Comparison of ENCODE assay signal across 9 cellular contexts in genomic region chr17:82298538-82299421, GRCh38. TPM values are rescaled to one million over a fixed set of nuclear protein-coding genes. Genes with fewer than 3 reads are reported as not detected.
DNase-seq lines count a peak whose midpoint lies in the region; TF ChIP-seq lines count a peak whose summit lies in the region.
"Had no signal": no experiment of that assay in that cellular context is flagged by ENCODE, and none has a peak within 500 bp of the region (broad histone marks: within the 10 kb centered on the region; RNA-seq: fewer than 3 reads in every experiment).

No MANE protein-coding gene starts in this region.

- peak overlapping the region; percentile 88 for H3K27ac ChIP-seq in vagina

- intact Hi-C loops in vagina (cut with DNase I), result no loop called here

- H3K9ac ChIP-seq in mucosa of stomach (ENCODE audit: low read length), result peak overlapping the region; percentile 78

- no peak for TF ChIP-seq POLR2A in vagina (IDR thresholded peaks at IDR 0.05)

- H3K9me3 ChIP-seq in mucosa of stomach (ENCODE audit: control insufficient read depth, low read length) (no peaks in the 10 kb centered on the region), vagina (no peaks in the 10 kb centered on the region)

- no peaks in the 10 kb centered on the region for H3K27me3 ChIP-seq in mucosa of stomach (ENCODE audit: control insufficient read depth, insufficient read depth, low read length)
- H3K27me3 ChIP-seq in vagina, result no peaks in the 10 kb centered on the region

- H3K4me1 ChIP-seq in mucosa of stomach (ENCODE audit: control insufficient read depth, insufficient read depth, low read length) (peaks cover 52% of the 10 kb centered on the region), vagina (peaks cover 55% of the 10 kb centered on the region)

- peak; percentile 32 for DNase-seq in stimulated activated CD4-positive, alpha-beta T cell treated with anti-CD3 and anti-CD28 coated beads, Interleukin-1b, Interleukin-23, amount 100 ng/mL, for 48 hours
- DNase-seq in stimulated activated CD4-positive, alpha-beta T cell treated with anti-CD3 and anti-CD28 coated beads, Interleukin-2, amount 100 ng/mL, for 24 hours, result no peak
- no peak for DNase-seq in astrocyte of the cerebellum (ENCODE audit: low read depth)
- DNase-seq in vagina (ENCODE audit: extremely low spot score in 2 of 2), result no peak
- no peak for DNase-seq in inferior parietal cortex (ENCODE audit: extremely low spot score)
- DNase-seq in effector CD8-positive, alpha-beta T cell (lab: John Stamatoyannopoulos, UW), result no peak
- DNase-seq in 8988T, result no peak

- in situ Hi-C loops in astrocyte of the cerebellum (cut with HindIII; ENCODE audit: low sequenced_read_pairs), result no loop called here

- peak overlapping the region; percentile 34 for H3K4me3 ChIP-seq in astrocyte of the cerebellum (ENCODE audit: low read depth, low read length)
- peak overlapping the region; percentile 17 for H3K4me3 ChIP-seq in mucosa of stomach (ENCODE audit: low read length)
- peak overlapping the region; percentile 51 to 68 for H3K4me3 ChIP-seq in vagina

- H3K36me3 ChIP-seq in mucosa of stomach (ENCODE audit: control insufficient read depth, insufficient read depth, low read length) (no peaks in the 10 kb centered on the region), vagina (no peaks in the 10 kb centered on the region)

- no peak for TF ChIP-seq CTCF in astrocyte of the cerebellum (IDR thresholded peaks at IDR 0.05; ENCODE audit: low read depth, low read length, missing control alignments)
- no peak for TF ChIP-seq CTCF in vagina (IDR thresholded peaks at IDR 0.05)

RNA-seq across cellular contexts. Expression of gene CD7, which starts 18.6 kb away (rescaled TPM):
- 5.2 TPM for total RNA-seq in vagina
- total RNA-seq: RPMI7951 had no signal

RNA-seq across cellular contexts. Expression of gene CSNK1D, which starts 25.3 kb away (rescaled TPM):
- 67.8 TPM for total RNA-seq in vagina

RNA-seq across cellular contexts. Expression of gene SECTM1, which starts 34.8 kb away (rescaled TPM):
- total RNA-seq in vagina, result 37.1 TPM
